28 cellular contexts compared by ENCODE assay signal in the genomic region with DNA sequence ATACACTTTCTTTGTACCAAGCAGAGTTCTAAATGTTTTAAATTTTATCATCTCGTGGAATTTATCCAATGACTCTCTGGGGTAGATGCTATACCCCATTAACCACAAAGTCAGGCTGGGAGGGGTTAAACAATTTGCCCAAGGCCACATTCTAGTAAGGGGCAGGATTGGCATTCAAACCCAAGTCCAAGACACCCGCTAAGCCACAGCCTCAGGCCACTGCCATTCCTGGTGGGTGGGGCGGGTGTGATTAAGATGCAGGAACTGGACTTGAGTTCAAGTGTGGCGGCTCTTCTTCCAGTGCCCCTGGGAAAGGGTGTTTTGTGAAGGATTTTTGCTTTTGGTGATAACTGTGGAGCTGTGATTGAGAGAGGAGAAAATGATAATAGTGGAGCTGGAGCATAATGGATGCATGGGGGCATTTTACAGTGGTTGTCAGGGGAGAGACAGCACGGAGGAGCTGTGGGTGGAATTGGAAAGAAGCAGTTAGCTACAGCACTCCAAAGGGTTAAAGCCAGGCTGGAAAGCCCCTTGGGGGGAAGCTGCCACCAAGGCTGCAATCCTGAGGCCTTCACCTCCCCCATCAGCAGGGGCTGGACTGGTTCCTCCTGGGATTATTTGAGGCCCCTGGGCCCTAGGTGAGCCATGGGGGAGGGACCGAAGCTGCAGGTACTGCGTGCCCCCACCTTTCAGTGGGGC. TPM values are rescaled to one million over a fixed set of nuclear protein-coding genes. Genes with fewer than 3 reads are reported as not detected.
DNase-seq lines count a peak whose midpoint lies in the region; TF ChIP-seq lines count a peak whose summit lies in the region.
"Had no signal": no experiment of that assay in that cellular context is flagged by ENCODE, and none has a peak within 500 bp of the region (broad histone marks: within the 10 kb centered on the region; RNA-seq: fewer than 3 reads in every experiment).

No MANE protein-coding gene starts in this region.

- peak overlapping the region; percentile 95 for H2BK15ac ChIP-seq in neuronal stem cell (ENCODE audit: low read length)

- peak overlapping the region; percentile 73 for H2AFZ ChIP-seq in neuronal stem cell (ENCODE audit: low read length)

- in situ Hi-C loops in brain microvascular endothelial cell (cut with HindIII; ENCODE audit: low pct_ligation_motif_present, low sequenced_read_pairs), result no loop called here

- H3K4me2 ChIP-seq in neuronal stem cell (ENCODE audit: insufficient read depth, low read length, poor library complexity, severe bottlenecking), result no peak overlapping the region

- no peak overlapping the region for H3K4ac ChIP-seq in neuronal stem cell (ENCODE audit: low read length)

- no peak overlapping the region for H4K91ac ChIP-seq in neuronal stem cell (ENCODE audit: low read depth, low read length, poor library complexity)

- peak overlapping the region; percentile 45 for H2BK5ac ChIP-seq in neuronal stem cell (ENCODE audit: low read length)

- peak; percentile 13 for DNase-seq in EH (ENCODE audit: low read depth)
- DNase-seq in iPS DF 6.9 (ENCODE audit: low read depth, low spot score), result no peak
- no peak for DNase-seq in neuronal stem cell (ENCODE audit: low spot score)
- no peak for DNase-seq in brain microvascular endothelial cell
- DNase-seq in nucleus accumbens (lab: John Stamatoyannopoulos, UW), result no peak
- no peak for DNase-seq in DMS79 (lab: John Stamatoyannopoulos, UW)
- DNase-seq in NCI-H2107 (lab: John Stamatoyannopoulos, UW), result no peak
- DNase-seq: activated B cell treated with CpG ODN at 0.5 μM for 24 hours; activated CD4-positive, alpha-beta T cell treated with anti-CD3 and anti-CD28 coated beads, Interleukin-2, amount 50 U/mL, for 1 hour; activated gamma-delta T cell; activated naive CD8-positive, alpha-beta T cell treated with anti-CD3 and anti-CD28 coated beads for 36 hours; activated T-cell treated with anti-CD3 and anti-CD28 coated beads, Interleukin-2, amount 50 U/mL, for 4 hours; aorta; cortex of kidney; DND-41; glutamatergic neuron; lower lobe of right lung; naive thymus-derived CD4-positive, alpha-beta T cell; NCI-H1048; NCI-H446 treated with DMSO at 0.1 percent for 48 hours; stimulated activated naive CD4-positive, alpha-beta T cell; T-cell had no signal

- H4K8ac ChIP-seq in neuronal stem cell (ENCODE audit: low read depth, low read length), result no peak overlapping the region

- WGBS in iPS DF 6.9 (ENCODE audit: insufficient coverage, insufficient read length), result no CpG with 5 or more reads among the region's 7 CpGs
- WGBS in neuronal stem cell (ENCODE audit: extremely low coverage in 2 of 2, insufficient read length in 2 of 2, insufficient replicate concordance in 1 of 2), 2 donors, result no CpG with 5 or more reads among the region's 7 CpGs

- H2BK120ac ChIP-seq in neuronal stem cell (ENCODE audit: low read depth, low read length), result peak overlapping the region; percentile 35

- H3K27ac ChIP-seq in HUES6 (ENCODE audit: low read depth, low read length) (peak overlapping the region; percentile 99), iPS DF 6.9 (ENCODE audit: low read length) (peak overlapping the region; percentile 12), neuronal stem cell (replicated peaks; ENCODE audit: low read length) (no peak overlapping the region), brain microvascular endothelial cell (no peak overlapping the region)
- H3K27ac ChIP-seq: C4-2B, lower lobe of right lung, RWPE1, skin epidermis had no signal

- H3K4me3 ChIP-seq in HUES6 (ENCODE audit: low read depth, low read length) (peak overlapping the region; percentile 83), iPS DF 6.9 (ENCODE audit: low read length) (peak overlapping the region; percentile 92; the same call in 1 of the 2 replicates), neuronal stem cell (ENCODE audit: low read length in 2 of 2) (no peak overlapping the region), brain microvascular endothelial cell (ENCODE audit: low read depth, low read length) (no peak overlapping the region)
- H3K4me3 ChIP-seq: GM12878, lower lobe of right lung, skin epidermis had no signal

- H3K9me3 ChIP-seq in HUES6 (ENCODE audit: control insufficient read depth, insufficient read depth, low read depth, low read length) (no peaks in the 10 kb centered on the region), iPS DF 6.9 (ENCODE audit: control insufficient read depth, insufficient read depth, low read length) (no peaks in the 10 kb centered on the region), neuronal stem cell (replicated peaks in 1 of 2; ENCODE audit: control insufficient read depth in 2 of 2, insufficient read depth in 1 of 2, low read depth in 1 of 2, low read length in 2 of 2) (no peaks in the 10 kb centered on the region)
- H3K9me3 ChIP-seq: lower lobe of right lung had no signal

- H3K14ac ChIP-seq in neuronal stem cell (ENCODE audit: low read length), result peak overlapping the region; percentile 56

- H2AK5ac ChIP-seq in neuronal stem cell (ENCODE audit: low read depth, low read length), result peak overlapping the region; percentile 24

- no peaks in the 10 kb centered on the region for H3K79me1 ChIP-seq in neuronal stem cell (ENCODE audit: low read depth, low read length)

- peak overlapping the region; percentile 74 for H3K18ac ChIP-seq in neuronal stem cell (ENCODE audit: low read length)

- H3K36me3 ChIP-seq in HUES6 (ENCODE audit: control insufficient read depth, insufficient read depth, low read length), result peaks cover 3% of the 10 kb centered on the region; the same call in 1 of the 2 replicates
- no peaks in the 10 kb centered on the region for H3K36me3 ChIP-seq in iPS DF 6.9 (ENCODE audit: control insufficient read depth, insufficient read depth, low read length)
- H3K36me3 ChIP-seq in neuronal stem cell (replicated peaks in 1 of 2; ENCODE audit: control insufficient read depth in 2 of 2, insufficient read depth in 2 of 2, low read length in 2 of 2), result no peaks in the 10 kb centered on the region
- no peaks in the 10 kb centered on the region for H3K36me3 ChIP-seq in brain microvascular endothelial cell (replicated peaks)
- H3K36me3 ChIP-seq: lower lobe of right lung had no signal

- H3K9ac ChIP-seq in HUES6 (ENCODE audit: low read length) (peak overlapping the region; percentile 99), neuronal stem cell (ENCODE audit: low read depth, low read length, poor library complexity) (peak overlapping the region; percentile 31)

- no peaks in the 10 kb centered on the region for H3K27me3 ChIP-seq in HUES6 (ENCODE audit: control insufficient read depth, insufficient read depth, low read length)
- no peaks in the 10 kb centered on the region for H3K27me3 ChIP-seq in iPS DF 6.9 (ENCODE audit: control insufficient read depth, insufficient read depth, low read length)
- H3K27me3 ChIP-seq in neuronal stem cell (ENCODE audit: control insufficient read depth in 3 of 3, insufficient read depth in 3 of 3, low read depth in 1 of 3, low read length in 3 of 3), result peaks cover 0 to 32% (median 0%) of the 10 kb centered on the region in 3 experiments
- H3K27me3 ChIP-seq in brain microvascular endothelial cell (replicated peaks), result peaks cover 23% of the 10 kb centered on the region

- H3K23ac ChIP-seq in neuronal stem cell (ENCODE audit: low read depth, low read length, poor library complexity), result peak overlapping the region; percentile 40

- TF ChIP-seq CTCF in brain microvascular endothelial cell (IDR thresholded peaks at IDR 0.05; ENCODE audit: low read depth, low read length, missing control alignments), result no peak

- H2BK12ac ChIP-seq in neuronal stem cell (ENCODE audit: low read length), result peak overlapping the region; percentile 2

- peaks cover 29% of the 10 kb centered on the region for H3K4me1 ChIP-seq in HUES6 (ENCODE audit: control insufficient read depth, insufficient read depth, low read length)
- H3K4me1 ChIP-seq in iPS DF 6.9 (ENCODE audit: control insufficient read depth, insufficient read depth, low read length), result no peaks in the 10 kb centered on the region
- peaks cover 5 to 32% of the 10 kb centered on the region in 2 donors for H3K4me1 ChIP-seq in neuronal stem cell (ENCODE audit: control insufficient read depth in 2 of 2, insufficient read depth in 1 of 2, low read depth in 1 of 2, low read length in 2 of 2)
- H3K4me1 ChIP-seq: lower lobe of right lung had no signal

RNA-seq across cellular contexts. Expression of a gene that starts 1.0 kb away (rescaled TPM):
- polyA plus RNA-seq in neuronal stem cell (2013, experiment 1 of 2), result 7.8 TPM
- polyA plus RNA-seq in neuronal stem cell (2013, experiment 2 of 2), result 7.5 TPM
- polyA plus RNA-seq: aorta; esophagus; GM12878; naive thymus-derived CD4-positive, alpha-beta T cell had no signal

RNA-seq across cellular contexts. Expression of a gene that starts 44.5 kb away (rescaled TPM):
- polyA plus RNA-seq in neuronal stem cell (2013, experiment 1 of 2), result 53.7 TPM
- 51.3 TPM for polyA plus RNA-seq in neuronal stem cell (2013, experiment 2 of 2)

Comparison
In these comparisons a context has a peak if more than half of its experiments do, and no peak if none do; other contexts are left out.
1. H3K27ac ChIP-seq: peak in HUES6 (single experiment) and iPS DF 6.9 (single experiment); none in neuronal stem cell (single experiment) and brain microvascular endothelial cell (single experiment).
2. H3K4me3 ChIP-seq: peak in HUES6 (single experiment) and iPS DF 6.9 (single experiment); none in neuronal stem cell (0 of 2) and brain microvascular endothelial cell (single experiment).